Comparison of ENCODE assay signal across 13 cellular contexts in the genomic region with DNA sequence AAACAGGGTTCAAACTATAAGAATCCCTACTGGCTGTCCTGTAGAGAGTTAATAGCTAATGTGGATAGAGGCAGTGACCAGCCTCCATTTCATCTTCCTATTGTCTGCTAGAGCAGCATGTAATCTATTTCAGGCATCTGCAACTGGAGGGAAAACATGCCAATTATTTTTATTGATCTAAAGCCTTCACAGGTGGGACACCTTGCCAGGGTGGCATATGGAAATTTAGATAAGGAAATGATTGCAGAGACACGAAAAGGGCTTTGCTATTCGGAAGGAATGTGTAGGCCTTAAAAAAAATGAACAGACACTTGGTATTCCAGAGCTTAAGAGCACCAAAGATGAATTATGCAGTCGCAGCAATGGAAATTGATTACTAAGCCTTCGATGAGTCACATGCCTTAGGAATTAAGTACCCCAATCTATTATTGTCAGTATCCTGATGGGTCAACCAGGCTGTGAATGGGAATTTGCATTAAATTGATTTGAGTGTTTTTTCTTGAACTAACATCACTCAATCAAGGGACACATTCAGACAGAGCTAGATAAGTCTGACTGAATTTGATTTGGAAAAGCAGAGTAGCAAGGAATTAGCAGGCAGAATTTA.
"Had no signal": no experiment of that assay in that cellular context is flagged by ENCODE, and none has a peak within 500 bp of the region (broad histone marks: within the 10 kb centered on the region; RNA-seq: fewer than 3 reads in every experiment).

No MANE protein-coding gene starts in this region.

- H3K27ac ChIP-seq: brain microvascular endothelial cell, pancreas, thyroid gland had no signal

- H3K27me3 ChIP-seq: brain microvascular endothelial cell, pancreas, thyroid gland had no signal

- H3K9me3 ChIP-seq: thyroid gland had no signal

- H3K36me3 ChIP-seq: brain microvascular endothelial cell, pancreas, thyroid gland had no signal

- ATAC-seq: activated CD4-positive, CD25-positive, alpha-beta regulatory T cell treated with anti-CD3 and anti-CD28 coated beads, Interleukin-2, amount 50 U/mL, for 24 hours; pancreas; stimulated activated memory B cell treated with anti-CD40 and anti-IgM and Interleukin-4, amounts not matched to agents 10 μg/mL and 1 μg/mL and 100 μg/mL, for 72 hours had no signal

- H3K4me1 ChIP-seq: thyroid gland had no signal

- FAIRE-seq: pancreas had no signal

- DNase-seq: activated CD4-positive, alpha-beta T cell treated with anti-CD3 and anti-CD28 coated beads, Interleukin-2, amount 50 U/mL, for 4 hours; activated naive CD4-positive, alpha-beta T cell; activated T-cell treated with anti-CD3 and anti-CD28 coated beads for 4 hours; anterior cingulate cortex; brain microvascular endothelial cell; cerebellar nuclear complex; erythroblast; midbrain; pancreas; stimulated activated CD4-positive, alpha-beta T cell treated with anti-CD3 and anti-CD28 coated beads, Interleukin-2, amount 100 ng/mL, for 48 hours; thyroid gland had no signal

- H3K4me3 ChIP-seq: pancreas, thyroid gland had no signal
